19 cellular contexts compared by ENCODE assay signal in genomic region chr18:38237796-38238195, GRCh38.
DNase-seq lines count a peak whose midpoint lies in the region; ATAC-seq lines count a peak whose summit lies in the region.
"Had no signal": no experiment of that assay in that cellular context is flagged by ENCODE, and none has a peak within 500 bp of the region (broad histone marks: within the 10 kb centered on the region; RNA-seq: fewer than 3 reads in every experiment).

No MANE protein-coding gene starts in this region.

- no peaks in the 10 kb centered on the region for H3K36me3 Mint-ChIP-seq in activated naive CD4-positive, alpha-beta T cell treated with anti-CD3 and anti-CD28 coated beads, Interleukin-2, amount 10 ng/mL, durations not matched to agents 7 days and 5 days
- H3K36me3 Mint-ChIP-seq: CD8-positive, alpha-beta T cell had no signal

- no peaks in the 10 kb centered on the region for H3K27me3 Mint-ChIP-seq in activated naive CD4-positive, alpha-beta T cell treated with anti-CD3 and anti-CD28 coated beads, Interleukin-2, amount 10 ng/mL, durations not matched to agents 7 days and 5 days
- H3K27me3 Mint-ChIP-seq: B cell; CD4-positive, alpha-beta T cell had no signal

- no peak for ATAC-seq in Right ventricle myocardium inferior
- ATAC-seq: A549; CD8-positive, alpha-beta T cell had no signal

- H3K27ac Mint-ChIP-seq in activated naive CD4-positive, alpha-beta T cell treated with anti-CD3 and anti-CD28 coated beads, Interleukin-2, amount 10 ng/mL, durations not matched to agents 7 days and 5 days: no peak overlapping the region
- H3K27ac Mint-ChIP-seq: B cell; CD4-positive, alpha-beta T cell; CD8-positive, alpha-beta T cell had no signal

- intact Hi-C loops in Right ventricle myocardium inferior (cut with DNase I): no loop called here

- peak; percentile 38 for DNase-seq in NCI-H82 (lab: John Stamatoyannopoulos, UW)
- DNase-seq in NCI-H82 treated with DMSO at 0.1 percent for 48 hours (lab: John Stamatoyannopoulos, UW; ENCODE audit: unreplicated experiment): no peak
- peak; percentile 84 for DNase-seq in cerebellar cortex (ENCODE audit: low spot score)
- no peak for DNase-seq in activated naive CD4-positive, alpha-beta T cell treated with anti-CD3 and anti-CD28 coated beads, Interleukin-2, amount 10 ng/mL, durations not matched to agents 7 days and 5 days
- no peak for DNase-seq in Right ventricle myocardium inferior (ENCODE audit: missing footprints)
- DNase-seq: AML-193; Caco-2; Calu3; CD4-positive, alpha-beta T cell; CD8-positive, alpha-beta T cell; DMS 273 treated with DMSO at 0.1 percent for 48 hours; DMS153; DMS53; DMS79; DND-41; EL; GF-D8 had no signal

- H3K9me3 Mint-ChIP-seq in activated naive CD4-positive, alpha-beta T cell treated with anti-CD3 and anti-CD28 coated beads, Interleukin-2, amount 10 ng/mL, durations not matched to agents 7 days and 5 days: peaks cover 6% of the 10 kb centered on the region

- no peak overlapping the region for H3K4me3 Mint-ChIP-seq in activated naive CD4-positive, alpha-beta T cell treated with anti-CD3 and anti-CD28 coated beads, Interleukin-2, amount 10 ng/mL, durations not matched to agents 7 days and 5 days
- H3K4me3 Mint-ChIP-seq: B cell; CD4-positive, alpha-beta T cell; CD8-positive, alpha-beta T cell had no signal

- H3K4me1 Mint-ChIP-seq in activated naive CD4-positive, alpha-beta T cell treated with anti-CD3 and anti-CD28 coated beads, Interleukin-2, amount 10 ng/mL, durations not matched to agents 7 days and 5 days: no peaks in the 10 kb centered on the region
- H3K4me1 Mint-ChIP-seq: B cell had no signal

- CTCF ChIA-PET in activated naive CD4-positive, alpha-beta T cell treated with anti-CD3 and anti-CD28 coated beads, Interleukin-2, amount 10 ng/mL, durations not matched to agents 7 days and 5 days (lab: Charles Lee): no interaction called here

Comparison
In these comparisons a context has a peak if more than half of its experiments do, and no peak if none do; other contexts are left out.
1. DNase-seq: peak in NCI-H82 (single experiment) and cerebellar cortex (single experiment); none in NCI-H82 treated with DMSO at 0.1 percent for 48 hours (single experiment), activated naive CD4-positive, alpha-beta T cell treated with anti-CD3 and anti-CD28 coated beads, Interleukin-2, amount 10 ng/mL, durations not matched to agents 7 days and 5 days (single experiment) and Right ventricle myocardium inferior (single experiment).